In the genomic region with DNA sequence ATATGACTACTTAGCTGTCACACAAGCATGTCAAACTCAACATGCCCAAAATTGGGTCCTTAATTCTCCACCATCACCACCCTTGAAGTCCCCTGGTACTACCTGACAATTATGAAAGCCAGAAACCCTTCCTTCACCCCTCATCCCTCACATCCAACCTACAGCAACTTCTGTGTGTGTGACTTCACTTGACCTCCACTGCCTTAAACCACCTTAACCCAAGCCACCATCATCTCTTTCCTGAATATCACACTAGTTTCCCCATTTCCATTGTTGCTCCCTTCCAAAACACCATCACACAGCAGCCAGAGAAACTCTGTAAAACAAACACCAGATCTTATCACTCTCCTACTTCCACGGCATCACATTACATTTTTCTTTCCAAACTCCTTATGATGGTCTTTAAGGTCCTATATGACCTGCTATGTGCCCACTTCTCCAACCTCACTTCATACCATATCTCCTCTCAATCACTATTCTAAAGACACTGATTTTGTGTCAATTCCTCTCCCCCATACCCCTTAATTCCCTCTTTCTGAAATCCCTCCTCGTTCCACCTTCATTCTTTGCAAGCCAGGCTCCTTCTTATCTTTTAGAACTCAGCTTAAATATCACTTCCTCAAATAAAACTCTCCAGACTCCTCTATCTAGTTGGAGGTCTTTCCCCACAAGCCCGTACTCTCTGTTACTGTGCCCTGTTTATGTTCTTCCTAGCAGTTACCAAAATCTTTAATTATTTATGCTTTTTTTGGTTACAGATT, we compare ENCODE assay signal across 1 cellular context.
TF ChIP-seq lines count a peak whose summit lies in the region.

No MANE protein-coding gene starts in this region.

TF ChIP-seq in HEK293, 187 proteins besides CTCF, POLR2A, EP300 and RAD21 (continued from another document):
- TF ChIP-seq, protein P1, sequence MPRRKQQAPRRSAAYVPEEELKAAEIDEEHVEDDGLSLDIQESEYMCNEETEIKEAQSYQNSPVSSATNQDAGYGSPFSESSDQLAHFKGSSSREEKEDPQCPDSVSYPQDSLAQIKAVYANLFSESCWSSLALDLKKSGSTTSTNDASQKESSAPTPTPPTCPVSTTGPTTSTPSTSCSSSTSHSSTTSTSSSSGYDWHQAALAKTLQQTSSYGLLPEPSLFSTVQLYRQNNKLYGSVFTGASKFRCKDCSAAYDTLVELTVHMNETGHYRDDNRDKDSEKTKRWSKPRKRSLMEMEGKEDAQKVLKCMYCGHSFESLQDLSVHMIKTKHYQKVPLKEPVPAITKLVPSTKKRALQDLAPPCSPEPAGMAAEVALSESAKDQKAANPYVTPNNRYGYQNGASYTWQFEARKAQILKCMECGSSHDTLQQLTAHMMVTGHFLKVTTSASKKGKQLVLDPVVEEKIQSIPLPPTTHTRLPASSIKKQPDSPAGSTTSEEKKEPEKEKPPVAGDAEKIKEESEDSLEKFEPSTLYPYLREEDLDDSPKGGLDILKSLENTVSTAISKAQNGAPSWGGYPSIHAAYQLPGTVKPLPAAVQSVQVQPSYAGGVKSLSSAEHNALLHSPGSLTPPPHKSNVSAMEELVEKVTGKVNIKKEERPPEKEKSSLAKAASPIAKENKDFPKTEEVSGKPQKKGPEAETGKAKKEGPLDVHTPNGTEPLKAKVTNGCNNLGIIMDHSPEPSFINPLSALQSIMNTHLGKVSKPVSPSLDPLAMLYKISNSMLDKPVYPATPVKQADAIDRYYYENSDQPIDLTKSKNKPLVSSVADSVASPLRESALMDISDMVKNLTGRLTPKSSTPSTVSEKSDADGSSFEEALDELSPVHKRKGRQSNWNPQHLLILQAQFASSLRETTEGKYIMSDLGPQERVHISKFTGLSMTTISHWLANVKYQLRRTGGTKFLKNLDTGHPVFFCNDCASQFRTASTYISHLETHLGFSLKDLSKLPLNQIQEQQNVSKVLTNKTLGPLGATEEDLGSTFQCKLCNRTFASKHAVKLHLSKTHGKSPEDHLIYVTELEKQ (tag by site-specific recombination; IDR thresholded peaks at IDR 0.05; ENCODE audit: borderline replicate concordance), result peak; percentile 50; the same call in 1 of the 2 replicates
- TF ChIP-seq ZNF2 (tag by site-specific recombination; IDR thresholded peaks at IDR 0.05), result peak; percentile 70; the same call in 1 of the 2 replicates
